Comparison of ENCODE assay signal across 8 cellular contexts in genomic region chr17:80476877-80477646, GRCh38. TPM values are rescaled to one million over a fixed set of nuclear protein-coding genes. Genes with fewer than 3 reads are reported as not detected.
DNase-seq lines count a peak whose midpoint lies in the region; ATAC-seq and TF ChIP-seq lines count a peak whose summit lies in the region.

No MANE protein-coding gene starts in this region.

- H3K9me3 ChIP-seq in WERI-Rb-1 (ENCODE audit: severe bottlenecking) = no peaks in the 10 kb centered on the region

- peaks cover 40 to 72% (median 68%) of the 10 kb centered on the region in 3 donors for H3K27me3 Mint-ChIP-seq in naive B cell

- H3K36me3 ChIP-seq in WERI-Rb-1 = peaks cover 35% of the 10 kb centered on the region

- no peaks in the 10 kb centered on the region for H3K27me3 ChIP-seq in WERI-Rb-1 (ENCODE audit: insufficient read depth, low read depth, severe bottlenecking)

- peak; percentile 29 to 47 for ATAC-seq in naive B cell (ENCODE audit: low read depth in 2 of 2)
- no peak for ATAC-seq in HG03108 (IDR thresholded peaks at IDR 0.05; ENCODE audit: unreplicated experiment)
- ATAC-seq in GM21360 (IDR thresholded peaks at IDR 0.05; ENCODE audit: unreplicated experiment) = no peak

- peak overlapping the region; percentile 86 for H3K27ac ChIP-seq in WERI-Rb-1

- no peak overlapping the region for H3K27ac Mint-ChIP-seq in naive B cell

- intact Hi-C loops in posterior cingulate gyrus (cut with DNase I) = no loop called here

- peaks cover 0 to 2% (median 0%) of the 10 kb centered on the region in 7 donors for H3K9me3 Mint-ChIP-seq in naive B cell

- in situ Hi-C loops in GM13976 (cut with MboI; ENCODE audit: low sequenced_read_pairs, unreplicated experiment) = no loop called here

- no peak for TF ChIP-seq CTCF in GM13976 (IDR thresholded peaks at IDR 0.05; ENCODE audit: borderline replicate concordance, control extremely low read depth, extremely low read depth, insufficient read depth, missing control alignments)
- no peak for TF ChIP-seq CTCF in WERI-Rb-1 (IDR thresholded peaks at IDR 0.05; ENCODE audit: low read depth, low read length)

- H3K36me3 Mint-ChIP-seq in naive B cell = no peaks in the 10 kb centered on the region

- peak overlapping the region in 5 of 8 donors; percentile 19 to 79 (median 61) for H3K4me3 Mint-ChIP-seq in naive B cell

- DNase-seq in DMS53 (lab: John Stamatoyannopoulos, UW) = peak; percentile 85
- no peak for DNase-seq in DMS53 treated with DMSO at 0.1 percent for 48 hours (lab: John Stamatoyannopoulos, UW; ENCODE audit: unreplicated experiment)
- peak; percentile 61 for DNase-seq in GM13976 (ENCODE audit: low spot score)
- DNase-seq in WERI-Rb-1 = peak; percentile 91
- no peak for DNase-seq in naive B cell
- DNase-seq in posterior cingulate gyrus = no peak

- H3K4me3 ChIP-seq in WERI-Rb-1 (ENCODE audit: low read depth, low read length) = peak overlapping the region; percentile 85

- peaks cover 18 to 32% (median 20%) of the 10 kb centered on the region in 3 donors for H3K4me1 Mint-ChIP-seq in naive B cell

RNA-seq across cellular contexts. Expression of gene NPTX1, which starts 0.7 kb away (rescaled TPM):
- polyA plus RNA-seq in naive B cell (ENCODE audit: low read depth in 6 of 6) = not detected

Comparison
In these comparisons a context has a peak if more than half of its experiments do, and no peak if none do; other contexts are left out.
1. DNase-seq: peak in DMS53 (single experiment), GM13976 (single experiment) and WERI-Rb-1 (single experiment); none in DMS53 treated with DMSO at 0.1 percent for 48 hours (single experiment), naive B cell (single experiment) and posterior cingulate gyrus (0 of 10).
2. ATAC-seq: peak in naive B cell (2 of 2); none in HG03108 (single experiment) and GM21360 (single experiment).